15 cellular contexts compared by ENCODE assay signal in the genomic region with DNA sequence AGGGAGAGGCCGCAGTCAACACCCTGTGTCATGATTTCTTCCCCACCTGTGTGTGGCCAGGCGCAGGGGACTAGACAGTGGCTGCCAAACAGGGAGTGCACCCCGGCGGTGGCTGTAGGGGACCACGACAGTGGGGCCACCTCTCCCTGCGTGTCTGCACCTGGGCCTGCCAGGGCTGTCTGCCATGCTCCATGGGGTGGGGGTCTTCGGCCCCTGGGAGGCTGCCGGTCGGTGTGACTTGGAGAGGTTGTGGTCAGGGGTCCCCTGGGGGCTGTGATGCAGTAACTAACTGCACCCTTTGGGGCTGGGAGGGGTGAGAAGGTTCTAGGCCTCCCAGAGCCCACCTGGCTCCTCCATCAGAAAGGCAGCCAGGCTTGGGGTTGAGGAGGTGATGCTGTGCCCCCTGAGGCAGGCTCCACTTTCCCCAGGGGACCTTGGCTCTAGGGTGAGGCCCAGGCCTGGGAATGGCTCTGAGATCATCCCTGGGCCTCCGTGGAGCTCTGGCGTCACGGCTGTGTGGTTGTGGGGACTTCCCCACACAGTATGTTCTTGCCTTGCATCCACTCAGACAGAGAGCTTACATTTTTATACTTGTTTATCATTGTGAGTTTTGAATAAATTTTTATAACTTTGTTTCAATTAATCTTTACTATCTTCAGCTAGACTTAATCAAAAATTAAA. TPM values are rescaled to one million over a fixed set of nuclear protein-coding genes. Genes with fewer than 3 reads are reported as not detected.
A peak's percentile ranks its signal among the peaks of the same experiment; 100 is the strongest.
DNase-seq lines count a peak whose midpoint lies in the region; ATAC-seq and FAIRE-seq lines count a peak whose summit lies in the region.
"Not testable (repeated sequence)": the region's sequence is repeated elsewhere in the genome, so short reads cannot be mapped to it uniquely, and the experiment has no call there.
"Had no signal": no experiment of that assay in that cellular context is flagged by ENCODE, and none has a peak within 500 bp of the region (broad histone marks: within the 10 kb centered on the region; RNA-seq: fewer than 3 reads in every experiment).

No MANE protein-coding gene starts in this region.

- FAIRE-seq in frontal cortex (lab: Jason Lieb, UNC): peak; percentile 63

- intact Hi-C loops in activated CD4-positive, alpha-beta T cell treated with anti-CD3 and anti-CD28 coated beads for 36 hours (cut with DNase I, micrococcal nuclease): loop anchor here in 1 of 2 experiments (5.0 kb wide), 1 partner anchor 117 kb away; no protein-coding TSS in a partner anchor
- intact Hi-C loops in activated naive CD4-positive, alpha-beta T cell treated with anti-CD3 and anti-CD28 coated beads for 36 hours (cut with micrococcal nuclease): not testable (repeated sequence)

- H3K4me1 Mint-ChIP-seq in activated CD4-positive, alpha-beta T cell treated with anti-CD3 and anti-CD28 coated beads for 36 hours: not testable (repeated sequence)
- peaks cover 12% of the 10 kb centered on the region for H3K4me1 Mint-ChIP-seq in activated naive CD4-positive, alpha-beta T cell treated with anti-CD3 and anti-CD28 coated beads for 36 hours (ENCODE audit: low read depth)

- ATAC-seq in GM19351 (IDR thresholded peaks at IDR 0.05; ENCODE audit: unreplicated experiment) (peak; percentile 42), HG03439 (IDR thresholded peaks at IDR 0.05; ENCODE audit: unreplicated experiment) (peak; percentile 40)
- peak; percentile 73 for ATAC-seq in activated CD4-positive, alpha-beta T cell treated with anti-CD3 and anti-CD28 coated beads for 36 hours

- not testable (repeated sequence) for H3K27ac Mint-ChIP-seq in activated CD4-positive, alpha-beta T cell treated with anti-CD3 and anti-CD28 coated beads for 36 hours; activated naive CD4-positive, alpha-beta T cell treated with anti-CD3 and anti-CD28 coated beads for 36 hours

- CTCF ChIA-PET in activated CD4-positive, alpha-beta T cell treated with anti-CD3 and anti-CD28 coated beads for 36 hours (lab: Charles Lee): not testable (repeated sequence)
- CTCF ChIA-PET in activated naive CD4-positive, alpha-beta T cell treated with anti-CD3 and anti-CD28 coated beads for 36 hours (lab: Charles Lee): interaction anchor here (0.7 to 0.8 kb wide), 2 partner anchors 19 to 353 kb away, joined by 3 to 4 read pairs; no protein-coding TSS in a partner anchor

- DNase-seq in DMS53 (lab: John Stamatoyannopoulos, UW) (peak; percentile 36), skeletal muscle cell (ENCODE audit: low read depth) (peak; percentile 1)
- DNase-seq in activated CD4-positive, alpha-beta T cell treated with anti-CD3 and anti-CD28 coated beads for 36 hours: peak; percentile 67
- DNase-seq in activated naive CD4-positive, alpha-beta T cell treated with anti-CD3 and anti-CD28 coated beads for 36 hours: peak; percentile 62
- DNase-seq in frontal cortex (ENCODE audit: low spot score in 2 of 2): not testable (repeated sequence)

- not testable (repeated sequence) for H3K27me3 Mint-ChIP-seq in activated CD4-positive, alpha-beta T cell treated with anti-CD3 and anti-CD28 coated beads for 36 hours; activated naive CD4-positive, alpha-beta T cell treated with anti-CD3 and anti-CD28 coated beads for 36 hours (ENCODE audit: low read depth)

- POLR2A ChIA-PET in activated CD4-positive, alpha-beta T cell treated with anti-CD3 and anti-CD28 coated beads for 36 hours (lab: Charles Lee): not testable (repeated sequence)

- H3K4me3 Mint-ChIP-seq in activated CD4-positive, alpha-beta T cell treated with anti-CD3 and anti-CD28 coated beads for 36 hours; activated naive CD4-positive, alpha-beta T cell treated with anti-CD3 and anti-CD28 coated beads for 36 hours: not testable (repeated sequence)

- H3K9me3 Mint-ChIP-seq in activated CD4-positive, alpha-beta T cell treated with anti-CD3 and anti-CD28 coated beads for 36 hours (ENCODE audit: low read depth); activated naive CD4-positive, alpha-beta T cell treated with anti-CD3 and anti-CD28 coated beads for 36 hours: not testable (repeated sequence)

- not testable (repeated sequence) for H3K4me3 ChIP-seq in skeletal muscle cell (ENCODE audit: low read depth, low read length)

- H3K36me3 Mint-ChIP-seq in activated CD4-positive, alpha-beta T cell treated with anti-CD3 and anti-CD28 coated beads for 36 hours (ENCODE audit: low read depth); activated naive CD4-positive, alpha-beta T cell treated with anti-CD3 and anti-CD28 coated beads for 36 hours (ENCODE audit: low read depth): not testable (repeated sequence)

RNA-seq across cellular contexts. Expression of a gene that starts 50.3 kb away (rescaled TPM):
- not detected for total RNA-seq in activated CD4-positive, alpha-beta T cell treated with anti-CD3 and anti-CD28 coated beads for 36 hours
- not detected for total RNA-seq in activated naive CD4-positive, alpha-beta T cell treated with anti-CD3 and anti-CD28 coated beads for 36 hours
- total RNA-seq in frontal cortex: not detected
- total RNA-seq: adrenal gland, bronchial epithelial cell, foreskin keratinocyte, H7, OCI-LY7, Right ventricle myocardium inferior, sigmoid colon, vagina had no signal
